21 cellular contexts compared by ENCODE assay signal in genomic region chr2:160254363-160254762, GRCh38. TPM values are rescaled to one million over a fixed set of nuclear protein-coding genes. Genes with fewer than 3 reads are reported as not detected.
"Had no signal": no experiment of that assay in that cellular context is flagged by ENCODE, and none has a peak within 500 bp of the region (broad histone marks: within the 10 kb centered on the region; RNA-seq: fewer than 3 reads in every experiment).

No MANE protein-coding gene starts in this region.

- H3K4me3 ChIP-seq: breast epithelium, esophagus muscularis mucosa, ovary, spleen, thoracic aorta had no signal

- H3K36me3 Mint-ChIP-seq: immature natural killer cell; naive B cell; stimulated activated naive B cell treated with anti-CD40 and anti-IgM and Interleukin-4, amounts not matched to agents 10 μg/mL and 1 μg/mL and 100 μg/mL, for 72 hours had no signal

- H3K27ac ChIP-seq: breast epithelium, esophagus muscularis mucosa, ovary, right lobe of liver, spleen, thoracic aorta had no signal

- H3K9me3 ChIP-seq: breast epithelium, esophagus muscularis mucosa, heart right ventricle, left ventricle myocardium inferior, ovary, right lobe of liver, spleen, thoracic aorta had no signal

- H3K9me3 Mint-ChIP-seq: activated CD8-positive, alpha-beta T cell treated with anti-CD3 and anti-CD28 coated beads for 36 hours; activated T-cell treated with anti-CD3 and anti-CD28 coated beads, Interleukin-2, amount 50 U/mL, for 24 hours; activated T-helper 2 cell treated with anti-CD3 and anti-CD28 coated beads, Interferon-gamma antibody, Interleukin-2, Interleukin-4, amounts not matched to agents 10 μg/mL and 5 μg/mL and 100 μg/mL, durations not matched to agents 14 hours and 24 hours and 36 hours; immature natural killer cell; stimulated activated naive B cell treated with anti-CD40 and anti-IgM and Interleukin-4, amounts not matched to agents 10 μg/mL and 1 μg/mL and 100 μg/mL, for 72 hours had no signal

- H3K4me1 ChIP-seq: breast epithelium had no signal

- H3K27ac Mint-ChIP-seq: activated CD8-positive, alpha-beta T cell treated with anti-CD3 and anti-CD28 coated beads for 36 hours; activated T-cell treated with anti-CD3 and anti-CD28 coated beads, Interleukin-2, amount 50 U/mL, for 24 hours; activated T-helper 2 cell treated with anti-CD3 and anti-CD28 coated beads, Interferon-gamma antibody, Interleukin-2, Interleukin-4, amounts not matched to agents 10 μg/mL and 5 μg/mL and 100 μg/mL, durations not matched to agents 14 hours and 24 hours and 36 hours; immature natural killer cell; naive B cell; stimulated activated naive B cell treated with anti-CD40 and anti-IgM and Interleukin-4, amounts not matched to agents 10 μg/mL and 1 μg/mL and 100 μg/mL, for 72 hours had no signal

- H3K4me1 Mint-ChIP-seq: immature natural killer cell had no signal

- H3K36me3 ChIP-seq: breast epithelium, esophagus muscularis mucosa, heart right ventricle, left ventricle myocardium inferior, ovary, right lobe of liver, spleen, thoracic aorta had no signal

- H3K27me3 Mint-ChIP-seq: activated CD8-positive, alpha-beta T cell treated with anti-CD3 and anti-CD28 coated beads for 36 hours; stimulated activated naive B cell treated with anti-CD40 and anti-IgM and Interleukin-4, amounts not matched to agents 10 μg/mL and 1 μg/mL and 100 μg/mL, for 72 hours had no signal

- H3K4me3 Mint-ChIP-seq: activated CD8-positive, alpha-beta T cell treated with anti-CD3 and anti-CD28 coated beads for 36 hours; activated T-cell treated with anti-CD3 and anti-CD28 coated beads, Interleukin-2, amount 50 U/mL, for 24 hours; immature natural killer cell; naive B cell; stimulated activated naive B cell treated with anti-CD40 and anti-IgM and Interleukin-4, amounts not matched to agents 10 μg/mL and 1 μg/mL and 100 μg/mL, for 72 hours had no signal

- H3K27me3 ChIP-seq: breast epithelium, esophagus muscularis mucosa, heart right ventricle, ovary, right lobe of liver, spleen had no signal

- DNase-seq: activated CD4-positive, alpha-beta T cell treated with anti-CD3 and anti-CD28 coated beads for 48 hours; activated CD4-positive, CD25-positive, alpha-beta regulatory T cell; activated CD8-positive, alpha-beta T cell treated with anti-CD3 and anti-CD28 coated beads for 36 hours; activated naive CD4-positive, alpha-beta T cell treated with Interleukin-2 at 50 U/mL for 16 hours; activated T-cell treated with anti-CD3 and anti-CD28 coated beads, Interleukin-2, amount 50 U/mL, for 24 hours; effector CD4-positive, alpha-beta T cell; heart right ventricle; immature natural killer cell; left ventricle myocardium inferior; naive B cell; ovary; right lobe of liver; spleen; stimulated activated CD4-positive, alpha-beta T cell treated with anti-CD3 and anti-CD28 coated beads, Interleukin-4, amount 100 ng/mL, for 4 hours; stimulated activated naive B cell treated with anti-CD40 and anti-IgM and Interleukin-4, amounts not matched to agents 10 μg/mL and 1 μg/mL and 100 μg/mL, for 72 hours; T1000 had no signal

- ATAC-seq: activated CD8-positive, alpha-beta T cell treated with anti-CD3 and anti-CD28 coated beads for 36 hours; stimulated activated naive B cell treated with anti-CD40 and anti-IgM and Interleukin-4, amounts not matched to agents 10 μg/mL and 1 μg/mL and 100 μg/mL, for 72 hours had no signal

RNA-seq across cellular contexts. Expression of gene ITGB6, which starts 54.3 kb away (rescaled TPM):
- total RNA-seq: activated CD8-positive, alpha-beta T cell treated with anti-CD3 and anti-CD28 coated beads for 36 hours; activated T-helper 2 cell treated with anti-CD3 and anti-CD28 coated beads, Interferon-gamma antibody, Interleukin-2, Interleukin-4, amounts not matched to agents 10 μg/mL and 5 μg/mL and 100 μg/mL, durations not matched to agents 14 hours and 24 hours and 36 hours; mononuclear cell; spleen had no signal
- polyA plus RNA-seq: immature natural killer cell, ovary had no signal
